Comparison of ENCODE assay signal across 8 cellular contexts in genomic region chr5:139745121-139745799, GRCh38. TPM values are rescaled to one million over a fixed set of nuclear protein-coding genes. Genes with fewer than 3 reads are reported as not detected.
DNase-seq lines count a peak whose midpoint lies in the region; ATAC-seq and TF ChIP-seq lines count a peak whose summit lies in the region.

No MANE protein-coding gene starts in this region.

- H3K9ac ChIP-seq in Loucy (ENCODE audit: low read depth, low read length, poor library complexity, severe bottlenecking) = no peak overlapping the region
- no peak overlapping the region for H3K9ac ChIP-seq in mammary epithelial cell (ENCODE audit: insufficient read depth, low read length)

- ATAC-seq in GM21390 (IDR thresholded peaks at IDR 0.05; ENCODE audit: unreplicated experiment) = no peak

- peaks cover 46% of the 10 kb centered on the region for H3K4me1 ChIP-seq in Loucy (ENCODE audit: insufficient read depth, low read length, poor library complexity, severe bottlenecking)
- peaks cover 28% of the 10 kb centered on the region for H3K4me1 ChIP-seq in mammary epithelial cell (ENCODE audit: insufficient read depth, low read length)

- POLR2A ChIA-PET in GM10248 (lab: Yijun Ruan, JAX) = no interaction called here

- CTCF ChIA-PET in mammary epithelial cell (lab: Charles Lee; ENCODE audit: low non-redundant PET) = no interaction called here
- CTCF ChIA-PET in GM10248 (lab: Yijun Ruan, JAX) = interaction anchor here (1.2 to 12.8 kb wide), 4 partner anchors 9 to 112 kb away, joined by 3 to 150 read pairs (median 12); no protein-coding TSS in a partner anchor

- H2AFZ ChIP-seq in Loucy (ENCODE audit: low read length) (no peak overlapping the region), mammary epithelial cell (ENCODE audit: low read depth, low read length) (no peak overlapping the region)

- H3K9me3 ChIP-seq in Loucy (ENCODE audit: insufficient read depth, low read depth, low read length) (no peaks in the 10 kb centered on the region), mammary epithelial cell (replicated peaks; ENCODE audit: insufficient read depth, low read length) (no peaks in the 10 kb centered on the region)

- WGBS in mammary epithelial cell (ENCODE audit: low coverage, missing lambda C conversion rate) = 35% methylated on average over 8 of the region's 17 CpGs

- in situ Hi-C loops in mammary epithelial cell (cut with MboI; ENCODE audit: low sequenced_read_pairs in 2 of 2) = no loop called here

- BruUV-seq in mammary epithelial cell (replicated peaks; lab: Mats Ljungman, UMichigan) = no TSS peak

- dilution Hi-C loops in mammary epithelial cell (cut with HindIII; ENCODE audit: low sequenced_read_pairs) = loop anchor here (5.0 to 10.0 kb wide), 4 partner anchors 33 to 102 kb away; no protein-coding TSS in a partner anchor

- intact Hi-C loops in mammary epithelial cell (cut with micrococcal nuclease) = no loop called here

- no peak overlapping the region for H3K27ac ChIP-seq in mammary epithelial cell (ENCODE audit: insufficient read depth, low read depth, low read length)

- H4K20me1 ChIP-seq in Loucy (ENCODE audit: insufficient read depth, low read length, poor library complexity, severe bottlenecking) = no peaks in the 10 kb centered on the region
- H4K20me1 ChIP-seq in mammary epithelial cell (ENCODE audit: insufficient read depth, low read length) = no peaks in the 10 kb centered on the region

- DNase-seq in SIG-M5 treated with dmso at 0.1 percent for 504 hours (lab: John Stamatoyannopoulos, UW; ENCODE audit: unreplicated experiment) = peak; percentile 34
- DNase-seq in SIG-M5 (lab: John Stamatoyannopoulos, UW) = no peak
- peak; percentile 48 for DNase-seq in mammary epithelial cell
- DNase-seq in midbrain (lab: John Stamatoyannopoulos, UW) = peak; percentile 33
- no peak for DNase-seq in GM10248 (ENCODE audit: extremely low spot score)
- no peak for DNase-seq in epidermal melanocyte (ENCODE audit: insufficient read length, low spot score)

- H3K4me3 ChIP-seq in Loucy (ENCODE audit: low read length, poor library complexity, severe bottlenecking) = no peak overlapping the region
- no peak overlapping the region for H3K4me3 ChIP-seq in mammary epithelial cell (replicated peaks in 1 of 3; ENCODE audit: insufficient read depth in 1 of 3, low read depth in 2 of 3, low read length in 3 of 3)

- no peaks in the 10 kb centered on the region for H3K27me3 ChIP-seq in Loucy (ENCODE audit: insufficient read depth, low read length, poor library complexity, severe bottlenecking)
- H3K27me3 ChIP-seq in mammary epithelial cell (ENCODE audit: insufficient read depth, low read length) = peaks cover 13% of the 10 kb centered on the region

- H3F3A ChIP-seq in Loucy (ENCODE audit: low read depth) = no peaks in the 10 kb centered on the region

- no peaks in the 10 kb centered on the region for H3K79me2 ChIP-seq in Loucy (ENCODE audit: insufficient read depth, low read length)
- no peaks in the 10 kb centered on the region for H3K79me2 ChIP-seq in mammary epithelial cell (ENCODE audit: insufficient read depth, low read length)

- peak overlapping the region; percentile 82 for H3K4me2 ChIP-seq in Loucy (ENCODE audit: low read depth, low read length, poor library complexity, severe bottlenecking)
- peak overlapping the region; percentile 92 for H3K4me2 ChIP-seq in mammary epithelial cell (ENCODE audit: insufficient read depth, low read depth, low read length)

- H3K36me3 ChIP-seq in Loucy (ENCODE audit: insufficient read depth, low read length) (no peaks in the 10 kb centered on the region), mammary epithelial cell (ENCODE audit: insufficient read depth, low read length) (no peaks in the 10 kb centered on the region)

- no peaks in the 10 kb centered on the region for H3K9me2 ChIP-seq in Loucy (replicated peaks; ENCODE audit: low read depth, low read length)

- no peak for TF ChIP-seq CTCF in Loucy (conservative IDR thresholded peaks at IDR 0.05; ENCODE audit: low read length)
- TF ChIP-seq CTCF in mammary epithelial cell (conservative IDR thresholded peaks at IDR 0.05 in 1 of 2, IDR thresholded peaks at IDR 0.05 in 1 of 2; ENCODE audit: extremely low read depth in 1 of 2, insufficient read depth in 1 of 2, low read depth in 1 of 2, low read length in 2 of 2) = no peak
- TF ChIP-seq CTCF in GM10248 (IDR thresholded peaks at IDR 0.05; ENCODE audit: control extremely low read depth, extremely low read depth, low read depth, missing control alignments) = no peak

RNA-seq across cellular contexts. Expression of gene PSD2, which starts 50.3 kb away (rescaled TPM):
- total RNA-seq in mammary epithelial cell = under 1 TPM; under 0.01 to 0.07 TPM
- not detected for polyA plus RNA-seq in mammary epithelial cell
- polyA minus RNA-seq in mammary epithelial cell = not detected

Comparison
In these comparisons a context has a peak if more than half of its experiments do, and no peak if none do; other contexts are left out.
1. DNase-seq: peak in SIG-M5 treated with dmso at 0.1 percent for 504 hours (single experiment), mammary epithelial cell (single experiment) and midbrain (single experiment); none in SIG-M5 (single experiment), GM10248 (single experiment) and epidermal melanocyte (single experiment).